1 cellular context compared by ENCODE assay signal in the genomic region with DNA sequence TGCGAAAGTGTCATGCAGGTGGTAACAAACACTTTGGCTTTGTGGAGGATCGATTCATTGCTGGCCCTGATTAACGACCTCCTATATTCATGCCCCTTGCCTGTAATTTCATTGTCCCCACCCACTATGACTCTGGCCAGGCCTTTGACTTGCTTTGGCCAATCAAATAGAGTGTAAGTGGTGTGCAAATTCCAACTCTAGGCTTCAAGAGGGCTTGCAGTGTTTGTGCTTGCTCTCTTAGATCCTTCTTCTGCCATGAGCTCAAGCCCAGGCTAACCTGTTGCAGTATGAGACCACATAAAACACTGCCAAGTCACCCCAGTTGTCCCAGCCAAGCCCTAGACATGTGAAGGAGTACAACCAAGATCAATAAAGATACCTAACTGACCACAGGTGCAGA.
TF ChIP-seq lines count a peak whose summit lies in the region.

No MANE protein-coding gene starts in this region.

TF ChIP-seq in GM23338, 12 proteins besides CTCF, POLR2A, EP300 and RAD21 (continued from another document):
- TF ChIP-seq CREB1 (CRISPR knock-in tag; IDR thresholded peaks at IDR 0.05; ENCODE audit: low read depth): no peak
TF ChIP-seq in GM23338: peak in this region for 0.
